24 cellular contexts compared by ENCODE assay signal in genomic region chr3:65873028-65873427, GRCh38.
DNase-seq lines count a peak whose midpoint lies in the region; ATAC-seq, FAIRE-seq and TF ChIP-seq lines count a peak whose summit lies in the region.
"Had no signal": no experiment of that assay in that cellular context is flagged by ENCODE, and none has a peak within 500 bp of the region (broad histone marks: within the 10 kb centered on the region; RNA-seq: fewer than 3 reads in every experiment).

No MANE protein-coding gene starts in this region.

- 71% methylated on average over 6 of the region's 6 CpGs for WGBS in A549 (ENCODE audit: missing lambda C conversion rate)
- 0% methylated on average over 6 of the region's 6 CpGs for WGBS in GM12878 (ENCODE audit: insufficient coverage, insufficient replicate concordance, low lambda C conversion rate, missing lambda C conversion rate)
- 51% methylated on average over 6 of the region's 6 CpGs for WGBS in right cardiac atrium

- no peak for TF ChIP-seq CTCF in A549 (IDR thresholded peaks at IDR 0.05)
- no peak for TF ChIP-seq CTCF in GM12878 (IDR thresholded peaks at IDR 0.05 in 2 of 3, conservative IDR thresholded peaks at IDR 0.05 in 1 of 3; ENCODE audit: control insufficient read depth in 2 of 3, extremely low read depth in 1 of 3, insufficient read depth in 1 of 3, low read depth in 3 of 3, low read length in 3 of 3)
- TF ChIP-seq CTCF in CD4-positive, alpha-beta T cell (IDR thresholded peaks at IDR 0.05), result no peak

- TF ChIP-seq POLR2A in A549 (IDR thresholded peaks at IDR 0.05; ENCODE audit: low read length) (no peak), GM12878 (IDR thresholded peaks at IDR 0.05; ENCODE audit: low read depth, low read length) (no peak)

- no peak for DNase-seq in A549 (ENCODE audit: low read depth in 1 of 2, low spot score in 1 of 2)
- DNase-seq in GM12878 (ENCODE audit: low read depth, low spot score), result no peak
- no peak for DNase-seq in right cardiac atrium
- no peak for DNase-seq in iPS-NIHi7 (ENCODE audit: extremely low spot score)
- DNase-seq in D341Med (ENCODE audit: low spot score), result no peak
- no peak for DNase-seq in HPDE6-E6E7 (ENCODE audit: extremely low spot score)
- no peak for DNase-seq in CD4-positive, alpha-beta T cell
- DNase-seq: ACHN; activated CD4-positive, alpha-beta T cell treated with anti-CD3 and anti-CD28 coated beads, Interleukin-2, amount 50 U/mL, for 1 hour; activated naive CD8-positive, alpha-beta T cell treated with anti-CD3 and anti-CD28 coated beads for 36 hours; C1 segment of cervical spinal cord; Calu3; effector CD8-positive, alpha-beta T cell; mesendoderm; MM.1S; naive thymus-derived CD8-positive, alpha-beta T cell; NCI-H1436 treated with DMSO at 0.1 percent for 48 hours; NCI-H774 had no signal

- H3K27ac Mint-ChIP-seq in CD4-positive, alpha-beta T cell, result no peak overlapping the region
- H3K27ac Mint-ChIP-seq: activated naive CD8-positive, alpha-beta T cell treated with anti-CD3 and anti-CD28 coated beads for 36 hours; activated T-helper 2 cell treated with anti-CD3 and anti-CD28 coated beads, Interferon-gamma antibody, Interleukin-2, Interleukin-4, amounts not matched to agents 10 μg/mL and 5 μg/mL and 100 μg/mL, durations not matched to agents 14 hours and 24 hours and 36 hours; naive thymus-derived CD8-positive, alpha-beta T cell had no signal

- no peak overlapping the region for H2AFZ ChIP-seq in GM12878 (ENCODE audit: control insufficient read depth, low read depth, low read length)

- H3K9ac ChIP-seq in GM12878 (ENCODE audit: control insufficient read depth, insufficient read depth, low read length), result no peak overlapping the region

- no peaks in the 10 kb centered on the region for H3K27me3 Mint-ChIP-seq in CD4-positive, alpha-beta T cell
- H3K27me3 Mint-ChIP-seq: activated naive CD8-positive, alpha-beta T cell treated with anti-CD3 and anti-CD28 coated beads for 36 hours had no signal

- intact Hi-C loops in GM12878 (cut with micrococcal nuclease; ENCODE audit: unreplicated experiment) (no loop called here), right cardiac atrium (cut with DNase I) (no loop called here)
- intact Hi-C loops in CD4-positive, alpha-beta T cell (cut with DNase I, micrococcal nuclease), result no loop called here

- H3K79me2 ChIP-seq in GM12878 (ENCODE audit: control insufficient read depth, insufficient read depth, low read length), result no peaks in the 10 kb centered on the region

- no peak overlapping the region for H3K4me2 ChIP-seq in A549
- H3K4me2 ChIP-seq in GM12878 (ENCODE audit: control insufficient read depth, insufficient read depth), result no peak overlapping the region

- H3K36me3 Mint-ChIP-seq in CD4-positive, alpha-beta T cell (ENCODE audit: low read depth), result no peaks in the 10 kb centered on the region
- H3K36me3 Mint-ChIP-seq: activated naive CD8-positive, alpha-beta T cell treated with anti-CD3 and anti-CD28 coated beads for 36 hours; naive thymus-derived CD8-positive, alpha-beta T cell had no signal

- ATAC-seq in A549 (no peak), GM12878 (no peak), right cardiac atrium (peak; percentile 30 to 50)
- ATAC-seq in CD4-positive, alpha-beta T cell (ENCODE audit: poor library complexity), result no peak
- ATAC-seq: gastroesophageal sphincter; naive thymus-derived CD8-positive, alpha-beta T cell had no signal

- no peaks in the 10 kb centered on the region for H3K36me3 ChIP-seq in GM12878 (ENCODE audit: control insufficient read depth in 2 of 2, insufficient read depth in 2 of 2, low read length in 1 of 2)
- H3K36me3 ChIP-seq: gastroesophageal sphincter, SJCRH30 had no signal

- no peaks in the 10 kb centered on the region for H3K4me1 ChIP-seq in A549
- H3K4me1 ChIP-seq in GM12878 (ENCODE audit: control insufficient read depth, insufficient read depth, low read length), result no peaks in the 10 kb centered on the region
- no peaks in the 10 kb centered on the region for H3K4me1 ChIP-seq in right cardiac atrium (ENCODE audit: control insufficient read depth, insufficient read depth, low read length)

- in situ Hi-C loops in GM12878 (cut with MboI), result no loop called here

- H4K20me1 ChIP-seq in GM12878 (ENCODE audit: control insufficient read depth, insufficient read depth), result no peaks in the 10 kb centered on the region

- TF ChIP-seq RAD21 in A549 (conservative IDR thresholded peaks at IDR 0.05 in 1 of 2, IDR thresholded peaks at IDR 0.05 in 1 of 2), result no peak
- TF ChIP-seq RAD21 in Ishikawa (IDR thresholded peaks at IDR 0.05; ENCODE audit: low read depth), result no peak
- no peak for TF ChIP-seq RAD21 in GM12878 (IDR thresholded peaks at IDR 0.05; ENCODE audit: insufficient read depth, low read depth, low read length)

- no peak overlapping the region for H3K4me3 ChIP-seq in A549
- no peak overlapping the region for H3K4me3 ChIP-seq in GM12878
- no peak overlapping the region for H3K4me3 ChIP-seq in right cardiac atrium (ENCODE audit: low read length)
- H3K4me3 ChIP-seq: gastroesophageal sphincter, SJCRH30 had no signal

- RAD21 ChIA-PET in GM12878 (lab: Charles Lee; ENCODE audit: unreplicated experiment), result no interaction called here

- H3K9me3 Mint-ChIP-seq in CD4-positive, alpha-beta T cell, result peaks cover 6% of the 10 kb centered on the region
- H3K9me3 Mint-ChIP-seq: activated naive CD8-positive, alpha-beta T cell treated with anti-CD3 and anti-CD28 coated beads for 36 hours; activated T-helper 2 cell treated with anti-CD3 and anti-CD28 coated beads, Interferon-gamma antibody, Interleukin-2, Interleukin-4, amounts not matched to agents 10 μg/mL and 5 μg/mL and 100 μg/mL, durations not matched to agents 14 hours and 24 hours and 36 hours had no signal

- H3K4me1 Mint-ChIP-seq in CD4-positive, alpha-beta T cell (ENCODE audit: low read depth), result no peaks in the 10 kb centered on the region
- H3K4me1 Mint-ChIP-seq: activated naive CD8-positive, alpha-beta T cell treated with anti-CD3 and anti-CD28 coated beads for 36 hours; naive thymus-derived CD8-positive, alpha-beta T cell had no signal

- H3K9me3 ChIP-seq in A549 (no peaks in the 10 kb centered on the region), GM12878 (replicated peaks; ENCODE audit: control insufficient read depth, insufficient read depth, low read length) (no peaks in the 10 kb centered on the region), right cardiac atrium (ENCODE audit: control insufficient read depth, low read length) (no peaks in the 10 kb centered on the region)
- no peaks in the 10 kb centered on the region for H3K9me3 ChIP-seq in CD4-positive, alpha-beta T cell (ENCODE audit: control insufficient read depth, low read length)
- H3K9me3 ChIP-seq: gastroesophageal sphincter, SJCRH30 had no signal

- H3K27ac ChIP-seq in A549 (no peak overlapping the region), GM12878 (ENCODE audit: control insufficient read depth, insufficient read depth) (no peak overlapping the region), right cardiac atrium (ENCODE audit: low read length) (no peak overlapping the region)
- H3K27ac ChIP-seq in CD4-positive, alpha-beta T cell (ENCODE audit: low read depth, low read length), result no peak overlapping the region
- H3K27ac ChIP-seq: gastroesophageal sphincter, VCaP had no signal

- H3K27me3 ChIP-seq in GM12878 (replicated peaks in 1 of 2; ENCODE audit: control insufficient read depth in 2 of 2, insufficient read depth in 2 of 2, low read length in 1 of 2) (no peaks in the 10 kb centered on the region), right cardiac atrium (ENCODE audit: control insufficient read depth, insufficient read depth) (no peaks in the 10 kb centered on the region)
- H3K27me3 ChIP-seq in CD4-positive, alpha-beta T cell (ENCODE audit: control insufficient read depth, insufficient read depth, low read length), result no peaks in the 10 kb centered on the region
- H3K27me3 ChIP-seq: gastroesophageal sphincter, SJCRH30 had no signal

- no TSS peak for BruUV-seq in GM12878 (replicated peaks; lab: Mats Ljungman, UMichigan)

- SMC1A ChIA-PET in GM12878 (lab: Charles Lee; ENCODE audit: uncharacterized antibody, unreplicated experiment), result no interaction called here

- CTCF ChIA-PET in A549 (lab: Yijun Ruan, JAX) (interaction anchor here (0.9 to 1.1 kb wide), 2 partner anchors 10 to 28 kb away, joined by 3 read pairs; no protein-coding TSS in a partner anchor), GM12878 (lab: Yijun Ruan, JAX) (no interaction called here)
- CTCF ChIA-PET in CD4-positive, alpha-beta T cell (lab: Charles Lee), result no interaction called here

- H3K4me3 Mint-ChIP-seq in CD4-positive, alpha-beta T cell, result no peak overlapping the region
- H3K4me3 Mint-ChIP-seq: activated naive CD8-positive, alpha-beta T cell treated with anti-CD3 and anti-CD28 coated beads for 36 hours; naive thymus-derived CD8-positive, alpha-beta T cell had no signal

- POLR2A ChIA-PET in A549 (lab: Yijun Ruan, JAX), result no interaction called here
- POLR2A ChIA-PET in GM12878 (lab: Charles Lee), result no interaction called here
- POLR2A ChIA-PET in CD4-positive, alpha-beta T cell (lab: Charles Lee), result no interaction called here

- FAIRE-seq in A549 (lab: Jason Lieb, UNC), result no peak
- no peak for FAIRE-seq in GM12878 (lab: Jason Lieb, UNC)
- FAIRE-seq: urothelium cell line had no signal

- no peak for TF ChIP-seq EP300 in A549 (IDR thresholded peaks at IDR 0.05)
- TF ChIP-seq EP300 in Ishikawa (IDR thresholded peaks at IDR 0.05; ENCODE audit: borderline replicate concordance), result no peak
- no peak for TF ChIP-seq EP300 in GM12878 (IDR thresholded peaks at IDR 0.05; ENCODE audit: borderline replicate concordance in 1 of 2, control insufficient read depth in 1 of 2, low read depth in 2 of 2, low read length in 2 of 2)

TF ChIP-seq in A549, 52 proteins besides CTCF, POLR2A, EP300 and RAD21 (continues in another document):
- no peak for TF ChIP-seq FOSL2 (IDR thresholded peaks at IDR 0.05)
- TF ChIP-seq FOSL2 (CRISPR knock-in tag; IDR thresholded peaks at IDR 0.05), result no peak
- TF ChIP-seq PHF8 (IDR thresholded peaks at IDR 0.05; ENCODE audit: borderline replicate concordance, low read depth), result no peak
- TF ChIP-seq GATA3 (IDR thresholded peaks at IDR 0.05; ENCODE audit: borderline replicate concordance), result no peak

TF ChIP-seq in Ishikawa, 13 proteins besides CTCF, POLR2A, EP300 and RAD21 (continues in another document):
- TF ChIP-seq YY1 (IDR thresholded peaks at IDR 0.05; ENCODE audit: low read depth), result peak; percentile 80

Comparison
In these comparisons a context has a peak if more than half of its experiments do, and no peak if none do; other contexts are left out.
1. ATAC-seq: peak in right cardiac atrium (2 of 2); none in A549 (0 of 2), GM12878 (single experiment) and CD4-positive, alpha-beta T cell (single experiment).
2. Of the 24 proteins assayed by ChIP-seq in both GM12878 and A549: peak only in GM12878: none; only in A549: none; in both: REST; in neither: 23.